ENCODE assay signal across 13 cellular contexts in the genomic region with DNA sequence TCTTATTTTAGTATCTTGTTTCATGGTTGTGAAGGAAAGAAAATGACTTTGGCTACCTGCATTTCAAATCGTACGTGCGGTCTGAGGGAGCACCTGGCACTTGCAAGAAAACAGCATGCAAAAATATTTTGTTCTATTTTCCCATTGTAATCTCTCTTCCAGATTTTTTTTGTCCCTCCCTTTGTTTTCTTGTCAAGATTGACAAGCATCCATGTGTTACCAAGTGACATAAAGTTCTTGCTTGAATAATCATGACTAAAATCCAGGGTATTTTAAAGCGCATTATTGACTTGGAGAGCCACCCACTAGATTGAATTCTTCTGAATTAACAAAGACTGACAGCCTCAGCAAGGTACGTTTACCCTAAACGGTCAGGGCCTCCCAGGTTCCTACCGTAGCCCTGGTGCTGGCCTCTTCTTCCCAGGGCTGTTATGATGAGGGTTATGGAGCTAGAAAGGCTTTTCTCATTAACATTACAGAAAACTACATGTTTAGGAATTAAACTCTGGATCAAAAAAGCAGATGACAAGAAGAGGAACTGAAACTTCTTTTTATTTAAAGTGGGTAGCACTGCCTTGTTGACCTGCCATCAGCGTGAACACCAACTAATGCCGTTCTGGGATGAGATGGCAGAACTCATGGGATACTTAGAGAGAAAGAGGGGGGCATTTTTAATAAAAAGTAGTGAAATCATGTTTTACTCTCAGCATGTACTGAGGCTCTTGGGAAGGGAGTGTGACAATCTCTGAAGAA.
A peak's percentile ranks its signal among the peaks of the same experiment; 100 is the strongest.
DNase-seq lines count a peak whose midpoint lies in the region; ATAC-seq, FAIRE-seq and TF ChIP-seq lines count a peak whose summit lies in the region.
"Had no signal": no experiment of that assay in that cellular context is flagged by ENCODE, and none has a peak within 500 bp of the region (broad histone marks: within the 10 kb centered on the region; RNA-seq: fewer than 3 reads in every experiment).

No MANE protein-coding gene starts in this region.

- no peak for TF ChIP-seq CTCF in GM12878 (IDR thresholded peaks at IDR 0.05 in 2 of 3, conservative IDR thresholded peaks at IDR 0.05 in 1 of 3; ENCODE audit: control insufficient read depth in 2 of 3, extremely low read depth in 1 of 3, insufficient read depth in 1 of 3, low read depth in 3 of 3, low read length in 3 of 3)
- no peak for TF ChIP-seq CTCF in right atrium auricular region (IDR thresholded peaks at IDR 0.05)

- CTCF ChIA-PET in GM12878 (lab: Yijun Ruan, JAX): no interaction called here

- intact Hi-C loops in GM12878 (cut with micrococcal nuclease; ENCODE audit: unreplicated experiment): no loop called here
- intact Hi-C loops in activated T-helper 2 cell treated with anti-CD3 and anti-CD28 coated beads, Interferon-gamma antibody, Interleukin-2, Interleukin-4, amounts not matched to agents 10 μg/mL and 5 μg/mL and 100 μg/mL, durations not matched to agents 14 hours and 24 hours and 36 hours (cut with micrococcal nuclease): no loop called here

- H3K4me3 ChIP-seq in GM12878 (no peak overlapping the region), right atrium auricular region (no peak overlapping the region)
- H3K4me3 ChIP-seq: skin epidermis had no signal

- peaks cover 2% of the 10 kb centered on the region for H3K4me1 Mint-ChIP-seq in activated T-helper 2 cell treated with anti-CD3 and anti-CD28 coated beads, Interferon-gamma antibody, Interleukin-2, Interleukin-4, amounts not matched to agents 10 μg/mL and 5 μg/mL and 100 μg/mL, durations not matched to agents 14 hours and 24 hours and 36 hours (ENCODE audit: low read depth)

- no peak overlapping the region for H2AFZ ChIP-seq in GM12878 (ENCODE audit: control insufficient read depth, low read depth, low read length)

- no peak for TF ChIP-seq EP300 in GM12878 (IDR thresholded peaks at IDR 0.05; ENCODE audit: borderline replicate concordance in 1 of 2, control insufficient read depth in 1 of 2, low read depth in 2 of 2, low read length in 2 of 2)

- TF ChIP-seq POLR2A in GM12878 (IDR thresholded peaks at IDR 0.05; ENCODE audit: low read depth, low read length): no peak

- H4K20me1 ChIP-seq in GM12878 (ENCODE audit: control insufficient read depth, insufficient read depth): no peaks in the 10 kb centered on the region

- H3K4me2 ChIP-seq in GM12878 (ENCODE audit: control insufficient read depth, insufficient read depth): no peak overlapping the region

- H3K79me2 ChIP-seq in GM12878 (ENCODE audit: control insufficient read depth, insufficient read depth, low read length): no peaks in the 10 kb centered on the region

- POLR2A ChIA-PET in GM12878 (lab: Charles Lee): no interaction called here

- ATAC-seq in GM18519 (IDR thresholded peaks at IDR 0.05; ENCODE audit: low FRiP score, unreplicated experiment) (peak; percentile 70), GM21528 (IDR thresholded peaks at IDR 0.05; ENCODE audit: low FRiP score, unreplicated experiment) (peak; percentile 85), HG03108 (IDR thresholded peaks at IDR 0.05; ENCODE audit: unreplicated experiment) (peak; percentile 74), GM12878 (peak; percentile 77), SK-N-SH treated with all-trans-retinoic acid at 6 μM for 48 hours (no peak)

- DNase-seq in GM12878 (ENCODE audit: low read depth, low spot score): no peak
- no peak for DNase-seq in NCI-H345 treated with DMSO at 0.1 percent for 48 hours (lab: John Stamatoyannopoulos, UW; ENCODE audit: unreplicated experiment)
- no peak for DNase-seq in right atrium auricular region (ENCODE audit: low spot score)
- no peak for DNase-seq in activated T-helper 2 cell treated with anti-CD3 and anti-CD28 coated beads, Interferon-gamma antibody, Interleukin-2, Interleukin-4, amounts not matched to agents 10 μg/mL and 5 μg/mL and 100 μg/mL, durations not matched to agents 14 hours and 24 hours and 36 hours (ENCODE audit: low spot score)
- DNase-seq: activated CD8-positive, alpha-beta memory T cell treated with anti-CD3 and anti-CD28 coated beads for 24 hours; CD4-positive, alpha-beta T cell; effector CD8-positive, alpha-beta T cell; T-helper 2 cell had no signal

- H3K36me3 ChIP-seq in GM12878 (ENCODE audit: control insufficient read depth in 2 of 2, insufficient read depth in 2 of 2, low read length in 1 of 2): no peaks in the 10 kb centered on the region
- H3K36me3 ChIP-seq in right atrium auricular region: no peaks in the 10 kb centered on the region

- no peaks in the 10 kb centered on the region for H3K4me1 ChIP-seq in GM12878 (ENCODE audit: control insufficient read depth, insufficient read depth, low read length)
- no peaks in the 10 kb centered on the region for H3K4me1 ChIP-seq in right atrium auricular region

- H3K4me3 Mint-ChIP-seq in activated T-helper 2 cell treated with anti-CD3 and anti-CD28 coated beads, Interferon-gamma antibody, Interleukin-2, Interleukin-4, amounts not matched to agents 10 μg/mL and 5 μg/mL and 100 μg/mL, durations not matched to agents 14 hours and 24 hours and 36 hours (ENCODE audit: low read depth): no peak overlapping the region
- H3K4me3 Mint-ChIP-seq: CD4-positive, alpha-beta T cell had no signal

- H3K27ac Mint-ChIP-seq in activated T-helper 2 cell treated with anti-CD3 and anti-CD28 coated beads, Interferon-gamma antibody, Interleukin-2, Interleukin-4, amounts not matched to agents 10 μg/mL and 5 μg/mL and 100 μg/mL, durations not matched to agents 14 hours and 24 hours and 36 hours: no peak overlapping the region
- H3K27ac Mint-ChIP-seq: CD4-positive, alpha-beta T cell had no signal

- RAD21 ChIA-PET in GM12878 (lab: Charles Lee; ENCODE audit: unreplicated experiment): no interaction called here

- peak; percentile 78 for FAIRE-seq in GM12878 (lab: Jason Lieb, UNC)

- H3K27me3 ChIP-seq in GM12878 (replicated peaks in 1 of 2; ENCODE audit: control insufficient read depth in 2 of 2, insufficient read depth in 2 of 2, low read length in 1 of 2): no peaks in the 10 kb centered on the region
- H3K27me3 ChIP-seq in right atrium auricular region: no peaks in the 10 kb centered on the region

- no TSS peak for BruUV-seq in GM12878 (replicated peaks; lab: Mats Ljungman, UMichigan)

- H3K9me3 ChIP-seq in GM12878 (replicated peaks; ENCODE audit: control insufficient read depth, insufficient read depth, low read length): no peaks in the 10 kb centered on the region; the same call in 2 of the 3 replicates
- H3K9me3 ChIP-seq in right atrium auricular region: no peaks in the 10 kb centered on the region

- H3K9me3 Mint-ChIP-seq in activated T-helper 2 cell treated with anti-CD3 and anti-CD28 coated beads, Interferon-gamma antibody, Interleukin-2, Interleukin-4, amounts not matched to agents 10 μg/mL and 5 μg/mL and 100 μg/mL, durations not matched to agents 14 hours and 24 hours and 36 hours: no peaks in the 10 kb centered on the region
- H3K9me3 Mint-ChIP-seq: CD4-positive, alpha-beta T cell had no signal

- in situ Hi-C loops in GM12878 (cut with MboI): no loop called here

- peaks cover 12% of the 10 kb centered on the region for H3K27me3 Mint-ChIP-seq in activated T-helper 2 cell treated with anti-CD3 and anti-CD28 coated beads, Interferon-gamma antibody, Interleukin-2, Interleukin-4, amounts not matched to agents 10 μg/mL and 5 μg/mL and 100 μg/mL, durations not matched to agents 14 hours and 24 hours and 36 hours (ENCODE audit: low read depth)

- H3K36me3 Mint-ChIP-seq in activated T-helper 2 cell treated with anti-CD3 and anti-CD28 coated beads, Interferon-gamma antibody, Interleukin-2, Interleukin-4, amounts not matched to agents 10 μg/mL and 5 μg/mL and 100 μg/mL, durations not matched to agents 14 hours and 24 hours and 36 hours (ENCODE audit: low read depth): no peaks in the 10 kb centered on the region

- SMC1A ChIA-PET in GM12878 (lab: Charles Lee; ENCODE audit: uncharacterized antibody, unreplicated experiment): interaction anchor here (1.2 kb wide), 1 partner anchor 9 kb away, joined by 4 read pairs; no protein-coding TSS in a partner anchor

- WGBS in GM12878 (ENCODE audit: insufficient coverage, insufficient replicate concordance, low lambda C conversion rate, missing lambda C conversion rate): 57% methylated on average over 9 of the region's 9 CpGs

- no peak overlapping the region for H3K9ac ChIP-seq in GM12878 (ENCODE audit: control insufficient read depth, insufficient read depth, low read length)

- H3K27ac ChIP-seq in GM12878 (ENCODE audit: control insufficient read depth, insufficient read depth) (no peak overlapping the region), right atrium auricular region (no peak overlapping the region)

- TF ChIP-seq RAD21 in GM12878 (IDR thresholded peaks at IDR 0.05; ENCODE audit: insufficient read depth, low read depth, low read length): no peak

TF ChIP-seq in GM12878, 131 proteins besides CTCF, POLR2A, EP300 and RAD21 (continues in another document):
- TF ChIP-seq MYC (IDR thresholded peaks at IDR 0.05; ENCODE audit: insufficient read depth, insufficient read length, insufficient replicate concordance, low read length, severe bottlenecking): no peak
- TF ChIP-seq IKZF1 (conservative IDR thresholded peaks at IDR 0.05): peak; percentile 84
- TF ChIP-seq YY1 (IDR thresholded peaks at IDR 0.05; ENCODE audit: low read depth, low read length): no peak

TF ChIP-seq in SK-N-SH treated with all-trans-retinoic acid at 6 μM for 48 hours, 23 proteins besides CTCF, POLR2A, EP300 and RAD21 (continues in another document):
- TF ChIP-seq ZNF565 (CRISPR knock-in tag; conservative IDR thresholded peaks at IDR 0.05; ENCODE audit: low read depth) (no peak), CSDC2 (CRISPR knock-in tag; IDR thresholded peaks at IDR 0.05) (no peak), PPARA (CRISPR knock-in tag; IDR thresholded peaks at IDR 0.05; ENCODE audit: borderline replicate concordance) (no peak), TOX (CRISPR knock-in tag; IDR thresholded peaks at IDR 0.05; ENCODE audit: borderline replicate concordance) (no peak), GLIS3 (CRISPR knock-in tag; IDR thresholded peaks at IDR 0.05) (no peak), ZC3H10 (CRISPR knock-in tag; IDR thresholded peaks at IDR 0.05) (no peak), ZFP3 (CRISPR knock-in tag; IDR thresholded peaks at IDR 0.05) (no peak), ISL1 (CRISPR knock-in tag; IDR thresholded peaks at IDR 0.05) (no peak)
- TF ChIP-seq, protein P1, sequence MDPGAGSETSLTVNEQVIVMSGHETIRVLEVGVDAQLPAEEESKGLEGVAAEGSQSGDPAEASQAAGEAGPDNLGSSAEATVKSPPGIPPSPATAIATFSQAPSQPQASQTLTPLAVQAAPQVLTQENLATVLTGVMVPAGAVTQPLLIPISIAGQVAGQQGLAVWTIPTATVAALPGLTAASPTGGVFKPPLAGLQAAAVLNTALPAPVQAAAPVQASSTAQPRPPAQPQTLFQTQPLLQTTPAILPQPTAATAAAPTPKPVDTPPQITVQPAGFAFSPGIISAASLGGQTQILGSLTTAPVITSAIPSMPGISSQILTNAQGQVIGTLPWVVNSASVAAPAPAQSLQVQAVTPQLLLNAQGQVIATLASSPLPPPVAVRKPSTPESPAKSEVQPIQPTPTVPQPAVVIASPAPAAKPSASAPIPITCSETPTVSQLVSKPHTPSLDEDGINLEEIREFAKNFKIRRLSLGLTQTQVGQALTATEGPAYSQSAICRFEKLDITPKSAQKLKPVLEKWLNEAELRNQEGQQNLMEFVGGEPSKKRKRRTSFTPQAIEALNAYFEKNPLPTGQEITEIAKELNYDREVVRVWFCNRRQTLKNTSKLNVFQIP (CRISPR knock-in tag; IDR thresholded peaks at IDR 0.05; ENCODE audit: borderline replicate concordance, low read depth): no peak
